In the genomic region with DNA sequence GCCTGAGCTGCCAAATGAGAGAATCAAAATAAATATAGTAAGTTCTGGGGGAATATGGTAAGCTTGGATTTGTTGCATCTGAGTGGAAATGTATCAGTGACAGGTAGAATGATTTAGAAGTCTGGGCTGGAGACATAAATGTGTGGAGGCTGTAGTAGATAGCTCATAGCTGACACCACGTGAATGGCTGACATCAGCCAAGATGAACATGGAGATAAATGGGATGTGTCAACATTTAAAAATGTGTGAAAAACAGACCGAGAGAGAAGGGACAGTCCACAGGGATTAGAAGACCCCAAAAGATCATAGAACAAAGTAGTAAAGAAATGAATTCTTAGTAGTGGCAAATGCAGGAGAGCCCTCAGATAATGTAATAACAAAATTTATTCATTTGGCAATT, we compare ENCODE assay signal across 30 cellular contexts. TPM values are rescaled to one million over a fixed set of nuclear protein-coding genes. Genes with fewer than 3 reads are reported as not detected.
DNase-seq lines count a peak whose midpoint lies in the region; ATAC-seq, FAIRE-seq and TF ChIP-seq lines count a peak whose summit lies in the region.
"Had no signal": no experiment of that assay in that cellular context is flagged by ENCODE, and none has a peak within 500 bp of the region (broad histone marks: within the 10 kb centered on the region; RNA-seq: fewer than 3 reads in every experiment).

No MANE protein-coding gene starts in this region.

- no peak overlapping the region for H3K27ac ChIP-seq in brain microvascular endothelial cell
- H3K27ac ChIP-seq: esophagus muscularis mucosa, KMS-11, lower lobe of right lung, PC-9, prostate gland, sigmoid colon, SJSA1, stomach, tibial nerve had no signal

- TF ChIP-seq CTCF in brain microvascular endothelial cell (IDR thresholded peaks at IDR 0.05; ENCODE audit: low read depth, low read length, missing control alignments) (no peak), mucosa of descending colon (IDR thresholded peaks at IDR 0.05) (no peak)

- H3K36me3 ChIP-seq in brain microvascular endothelial cell (replicated peaks) (peaks cover 6% of the 10 kb centered on the region), mucosa of descending colon (ENCODE audit: low read depth) (no peaks in the 10 kb centered on the region), HAP-1 (replicated peaks) (peaks cover 2% of the 10 kb centered on the region; the same call in 1 of the 2 replicates)
- H3K36me3 ChIP-seq: prostate gland had no signal

- POLR2A ChIA-PET in naive thymus-derived CD8-positive, alpha-beta T cell (lab: Charles Lee) = no interaction called here

- H3K27me3 Mint-ChIP-seq in naive thymus-derived CD8-positive, alpha-beta T cell = no peaks in the 10 kb centered on the region
- H3K27me3 Mint-ChIP-seq: brain; CD4-positive, alpha-beta T cell had no signal

- intact Hi-C loops in mucosa of descending colon (cut with DNase I, micrococcal nuclease) = no loop called here

- ATAC-seq in left lobe of liver (peak; percentile 10), mucosa of descending colon (no peak)
- ATAC-seq in naive thymus-derived CD8-positive, alpha-beta T cell = no peak

- FAIRE-seq in HTR-8/SVneo (lab: Jason Lieb, UNC) = no peak
- FAIRE-seq: colon, keratinocyte had no signal

- H3K4me1 Mint-ChIP-seq in naive thymus-derived CD8-positive, alpha-beta T cell = no peaks in the 10 kb centered on the region
- H3K4me1 Mint-ChIP-seq: brain had no signal

- H3K27ac Mint-ChIP-seq in naive thymus-derived CD8-positive, alpha-beta T cell = no peak overlapping the region
- H3K27ac Mint-ChIP-seq: activated T-helper 1 cell treated with anti-CD3 and anti-CD28 coated beads, Interleukin-12 subunit alpha, Interleukin-12 subunit beta, Interleukin-2, Interleukin-4 antibody, amounts not matched to agents 30 ng/mL and 10 ng/mL and 1 ng/mL, durations not matched to agents 14 hours and 24 hours and 36 hours; brain; CD4-positive, alpha-beta T cell had no signal

- H3K4me3 ChIP-seq in brain microvascular endothelial cell (ENCODE audit: low read depth, low read length) (no peak overlapping the region), mucosa of descending colon (no peak overlapping the region), HAP-1 (no peak overlapping the region)
- H3K4me3 ChIP-seq: esophagus muscularis mucosa, lower lobe of right lung, PC-9, prostate gland, sigmoid colon, SJSA1, stomach, tibial nerve had no signal

- H3K9me3 ChIP-seq in mucosa of descending colon = peaks cover 4% of the 10 kb centered on the region
- H3K9me3 ChIP-seq in HAP-1 = no peaks in the 10 kb centered on the region
- H3K9me3 ChIP-seq: prostate gland, SJSA1 had no signal

- H3K4me1 ChIP-seq in mucosa of descending colon (ENCODE audit: low read depth) (no peaks in the 10 kb centered on the region), HAP-1 (no peaks in the 10 kb centered on the region)
- H3K4me1 ChIP-seq: lower lobe of right lung, stomach, tibial nerve had no signal

- DNase-seq in ELR (ENCODE audit: low read depth) (peak; percentile 53), HTR-8/SVneo (ENCODE audit: insufficient read length, low spot score) (peak; percentile 40), brain microvascular endothelial cell (peak; percentile 6), left lobe of liver (ENCODE audit: low spot score) (no peak), mucosa of descending colon (no peak), HAP-1 (ENCODE audit: low spot score in 2 of 2) (no peak)
- DNase-seq in naive thymus-derived CD8-positive, alpha-beta T cell = no peak
- DNase-seq: activated CD4-positive, alpha-beta T cell treated with anti-CD3 and anti-CD28 coated beads for 48 hours; CD4-positive, alpha-beta T cell; DMS153; effector memory CD4-positive, alpha-beta T cell; GF-D8; GOT3; lower lobe of right lung; MV-4-11; NCI-H146; NCI-H510A treated with DMSO at 0.1 percent for 48 hours; PC-9; sigmoid colon; stomach; T-helper 2 cell had no signal

- in situ Hi-C loops in brain microvascular endothelial cell (cut with HindIII; ENCODE audit: low pct_ligation_motif_present, low sequenced_read_pairs) (no loop called here), HAP-1 (cut with MboI; ENCODE audit: low sequenced_read_pairs) (no loop called here)

- H3K9me3 Mint-ChIP-seq in naive thymus-derived CD8-positive, alpha-beta T cell = peaks cover 9 to 39% (median 27%) of the 10 kb centered on the region in 9 donors

- H3K36me3 Mint-ChIP-seq in naive thymus-derived CD8-positive, alpha-beta T cell = peaks cover 15 to 30% (median 24%) of the 10 kb centered on the region in 3 donors

- no peaks in the 10 kb centered on the region for H3K27me3 ChIP-seq in brain microvascular endothelial cell (replicated peaks)
- no peaks in the 10 kb centered on the region for H3K27me3 ChIP-seq in HAP-1 (ENCODE audit: low read depth)
- H3K27me3 ChIP-seq: esophagus muscularis mucosa, sigmoid colon, SJSA1, stomach, tibial nerve had no signal

- H3K4me3 Mint-ChIP-seq in naive thymus-derived CD8-positive, alpha-beta T cell = no peak overlapping the region
- H3K4me3 Mint-ChIP-seq: activated T-helper 1 cell treated with anti-CD3 and anti-CD28 coated beads, Interleukin-12 subunit alpha, Interleukin-12 subunit beta, Interleukin-2, Interleukin-4 antibody, amounts not matched to agents 30 ng/mL and 10 ng/mL and 1 ng/mL, durations not matched to agents 14 hours and 24 hours and 36 hours; brain; CD4-positive, alpha-beta T cell had no signal

RNA-seq across cellular contexts. Expression of a gene that starts 40.9 kb away (rescaled TPM):
- total RNA-seq in left lobe of liver (136 TPM), mucosa of descending colon (100 to 1,000 TPM; 102 to 206 (median 118) TPM)
- total RNA-seq in naive thymus-derived CD8-positive, alpha-beta T cell = 10 to 100 TPM; 28.4 to 29.5 TPM
- polyA plus RNA-seq in naive thymus-derived CD8-positive, alpha-beta T cell = 10 to 100 TPM; 14.4 to 15.4 (median 15.3) TPM

Comparison
In these comparisons a context has a peak if more than half of its experiments do, and no peak if none do; other contexts are left out.
1. DNase-seq: peak in ELR (single experiment), HTR-8/SVneo (single experiment) and brain microvascular endothelial cell (single experiment); none in left lobe of liver (single experiment), mucosa of descending colon (0 of 3), HAP-1 (0 of 2) and naive thymus-derived CD8-positive, alpha-beta T cell (0 of 10).